1 cellular context compared by ENCODE assay signal in the genomic region with DNA sequence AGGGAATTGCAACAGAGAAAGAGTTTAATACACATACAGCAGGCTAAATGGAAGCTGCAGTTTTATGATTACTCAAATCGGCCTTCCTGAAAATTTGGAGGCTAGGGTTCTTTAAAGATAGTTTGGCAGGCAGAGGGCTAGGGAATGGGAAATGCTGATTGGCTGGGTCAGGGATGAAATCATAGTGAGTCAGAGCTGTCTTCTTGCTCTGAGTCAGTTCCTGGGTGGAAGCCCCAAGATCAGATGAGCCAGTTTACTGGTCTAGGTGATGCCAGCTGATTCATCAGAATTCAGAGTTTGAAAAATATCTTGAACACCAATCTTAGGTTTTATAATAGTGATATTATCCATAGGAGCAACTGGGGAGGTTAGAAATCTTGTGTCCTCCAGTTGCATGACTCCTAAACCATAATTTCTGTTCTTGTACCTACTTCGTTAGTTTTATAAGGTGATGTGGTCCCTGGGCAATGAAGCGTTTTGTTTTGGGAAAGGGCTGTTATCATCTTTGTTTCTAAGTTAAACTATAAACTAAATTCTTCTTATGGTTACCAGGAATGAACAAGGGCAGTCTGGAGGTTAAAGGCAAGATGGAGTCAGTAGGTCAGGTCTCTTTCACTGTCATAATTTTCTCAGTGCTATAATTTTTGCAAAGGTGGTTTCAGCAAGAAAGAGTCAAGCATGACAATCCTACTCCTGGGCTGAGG.
TF ChIP-seq lines count a peak whose summit lies in the region.

No MANE protein-coding gene starts in this region.

TF ChIP-seq in HCT116, 20 proteins besides CTCF, POLR2A, EP300 and RAD21 (continued from another document):
- TF ChIP-seq, protein P1, sequence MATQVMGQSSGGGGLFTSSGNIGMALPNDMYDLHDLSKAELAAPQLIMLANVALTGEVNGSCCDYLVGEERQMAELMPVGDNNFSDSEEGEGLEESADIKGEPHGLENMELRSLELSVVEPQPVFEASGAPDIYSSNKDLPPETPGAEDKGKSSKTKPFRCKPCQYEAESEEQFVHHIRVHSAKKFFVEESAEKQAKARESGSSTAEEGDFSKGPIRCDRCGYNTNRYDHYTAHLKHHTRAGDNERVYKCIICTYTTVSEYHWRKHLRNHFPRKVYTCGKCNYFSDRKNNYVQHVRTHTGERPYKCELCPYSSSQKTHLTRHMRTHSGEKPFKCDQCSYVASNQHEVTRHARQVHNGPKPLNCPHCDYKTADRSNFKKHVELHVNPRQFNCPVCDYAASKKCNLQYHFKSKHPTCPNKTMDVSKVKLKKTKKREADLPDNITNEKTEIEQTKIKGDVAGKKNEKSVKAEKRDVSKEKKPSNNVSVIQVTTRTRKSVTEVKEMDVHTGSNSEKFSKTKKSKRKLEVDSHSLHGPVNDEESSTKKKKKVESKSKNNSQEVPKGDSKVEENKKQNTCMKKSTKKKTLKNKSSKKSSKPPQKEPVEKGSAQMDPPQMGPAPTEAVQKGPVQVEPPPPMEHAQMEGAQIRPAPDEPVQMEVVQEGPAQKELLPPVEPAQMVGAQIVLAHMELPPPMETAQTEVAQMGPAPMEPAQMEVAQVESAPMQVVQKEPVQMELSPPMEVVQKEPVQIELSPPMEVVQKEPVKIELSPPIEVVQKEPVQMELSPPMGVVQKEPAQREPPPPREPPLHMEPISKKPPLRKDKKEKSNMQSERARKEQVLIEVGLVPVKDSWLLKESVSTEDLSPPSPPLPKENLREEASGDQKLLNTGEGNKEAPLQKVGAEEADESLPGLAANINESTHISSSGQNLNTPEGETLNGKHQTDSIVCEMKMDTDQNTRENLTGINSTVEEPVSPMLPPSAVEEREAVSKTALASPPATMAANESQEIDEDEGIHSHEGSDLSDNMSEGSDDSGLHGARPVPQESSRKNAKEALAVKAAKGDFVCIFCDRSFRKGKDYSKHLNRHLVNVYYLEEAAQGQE (IDR thresholded peaks at IDR 0.05; ENCODE audit: low read depth): no peak
